In genomic region chr7:80286611-80287010, GRCh38 we compare ENCODE assay signal across 2 cellular contexts.
TF ChIP-seq lines count a peak whose summit lies in the region.

No MANE protein-coding gene starts in this region.

TF ChIP-seq in HCT116, 20 proteins besides CTCF, POLR2A, EP300 and RAD21 (continued from another document):
- TF ChIP-seq ATF3 (IDR thresholded peaks at IDR 0.05) (no peak), EZH2 (IDR thresholded peaks at IDR 0.05) (no peak), POLR2AphosphoS5 (IDR thresholded peaks at IDR 0.05; ENCODE audit: low read depth, low read length) (no peak), EGR1 (IDR thresholded peaks at IDR 0.05; ENCODE audit: low read depth) (no peak), ZFX (IDR thresholded peaks at IDR 0.05) (no peak), REST (IDR thresholded peaks at IDR 0.05; ENCODE audit: low read depth) (no peak), ELF1 (IDR thresholded peaks at IDR 0.05; ENCODE audit: borderline replicate concordance, low read depth) (no peak), TCF7L2 (IDR thresholded peaks at IDR 0.05; ENCODE audit: borderline replicate concordance, extremely low read depth, insufficient read depth, insufficient read length) (no peak), ZBTB33 (IDR thresholded peaks at IDR 0.05; ENCODE audit: extremely low read depth, insufficient replicate concordance, low read length) (no peak), JUND (IDR thresholded peaks at IDR 0.05) (no peak), YY1 (IDR thresholded peaks at IDR 0.05; ENCODE audit: extremely low read depth, insufficient replicate concordance, low read depth, low read length) (no peak)

TF ChIP-seq in K562, 482 proteins besides CTCF, POLR2A, EP300 and RAD21:
- TF ChIP-seq ZNF395 (CRISPR knock-in tag; IDR thresholded peaks at IDR 0.05) (no peak), LARP7 (IDR thresholded peaks at IDR 0.05) (no peak), SMARCA5 (IDR thresholded peaks at IDR 0.05) (no peak), C11orf30 (IDR thresholded peaks at IDR 0.05; ENCODE audit: low read depth) (peak; percentile 23; the same call in 1 of the 2 replicates), ILK (tag; IDR thresholded peaks at IDR 0.05; ENCODE audit: borderline replicate concordance, low read depth) (no peak), ZNF316 (IDR thresholded peaks at IDR 0.05) (peak; percentile 69), ZNF280A (IDR thresholded peaks at IDR 0.05; ENCODE audit: low read depth, partially characterized antibody) (no peak), MAFF (IDR thresholded peaks at IDR 0.05; ENCODE audit: low read length) (0 out of 2 replicates have a peak, but pooled peaks have one; percentile 5), THAP12 (CRISPR knock-in tag; IDR thresholded peaks at IDR 0.05) (no peak), TEAD1 (CRISPR knock-in tag; IDR thresholded peaks at IDR 0.05) (no peak)
